31 cellular contexts compared by ENCODE assay signal in genomic region chr14:47276931-47277330, GRCh38.
"Had no signal": no experiment of that assay in that cellular context is flagged by ENCODE, and none has a peak within 500 bp of the region (broad histone marks: within the 10 kb centered on the region; RNA-seq: fewer than 3 reads in every experiment).

No MANE protein-coding gene starts in this region.

- H3K27me3 Mint-ChIP-seq: activated CD4-positive, alpha-beta memory T cell treated with anti-CD3 and anti-CD28 coated beads for 36 hours; activated CD4-positive, alpha-beta T cell treated with anti-CD3 and anti-CD28 coated beads, Interleukin-2, amount 10 ng/mL, durations not matched to agents 7 days and 5 days; activated naive CD8-positive, alpha-beta T cell treated with anti-CD3 and anti-CD28 coated beads, Interleukin-2, amount 50 U/mL, for 24 hours had no signal

- H3K36me3 Mint-ChIP-seq: activated CD4-positive, alpha-beta memory T cell treated with anti-CD3 and anti-CD28 coated beads for 36 hours; activated naive CD4-positive, alpha-beta T cell treated with anti-CD3 and anti-CD28 coated beads, Interleukin-2, amount 50 U/mL, for 72 hours had no signal

- H3K9me3 Mint-ChIP-seq: activated CD4-positive, alpha-beta T cell treated with anti-CD3 and anti-CD28 coated beads, Interleukin-2, amount 10 ng/mL, durations not matched to agents 7 days and 5 days; activated naive CD4-positive, alpha-beta T cell treated with anti-CD3 and anti-CD28 coated beads, Interleukin-2, amount 50 U/mL, for 72 hours had no signal

- H3K27me3 ChIP-seq: ascending aorta, body of pancreas, SJCRH30 had no signal

- H3K27ac ChIP-seq: ascending aorta, body of pancreas, RWPE1, SJCRH30 had no signal

- ATAC-seq: activated naive CD4-positive, alpha-beta T cell treated with anti-CD3 and anti-CD28 coated beads, Interleukin-2, amount 50 U/mL, for 72 hours; activated naive CD8-positive, alpha-beta T cell treated with anti-CD3 and anti-CD28 coated beads, Interleukin-2, amount 50 U/mL, for 24 hours; activated T-cell treated with anti-CD3 and anti-CD28 coated beads, Interleukin-2, amount 50 U/mL, for 4 hours; body of pancreas; K562; Panc1 had no signal

- H3K4me1 ChIP-seq: ascending aorta, body of pancreas, SJCRH30 had no signal

- H3K4me3 Mint-ChIP-seq: activated CD4-positive, alpha-beta memory T cell treated with anti-CD3 and anti-CD28 coated beads for 36 hours; activated CD4-positive, alpha-beta T cell treated with anti-CD3 and anti-CD28 coated beads, Interleukin-2, amount 10 ng/mL, durations not matched to agents 7 days and 5 days; activated naive CD8-positive, alpha-beta T cell treated with anti-CD3 and anti-CD28 coated beads, Interleukin-2, amount 50 U/mL, for 24 hours; activated T-cell treated with anti-CD3 and anti-CD28 coated beads, Interleukin-2, amount 50 U/mL, for 4 hours had no signal

- H3K4me1 Mint-ChIP-seq: activated naive CD8-positive, alpha-beta T cell treated with anti-CD3 and anti-CD28 coated beads, Interleukin-2, amount 50 U/mL, for 24 hours had no signal

- FAIRE-seq: bronchial epithelial cell, K562 had no signal

- H3K4me2 ChIP-seq: SK-N-SH had no signal

- H3K36me3 ChIP-seq: ascending aorta, SJCRH30 had no signal

- H3K9ac ChIP-seq: SK-N-SH had no signal

- H3K27ac Mint-ChIP-seq: activated CD4-positive, alpha-beta memory T cell treated with anti-CD3 and anti-CD28 coated beads for 36 hours; activated CD4-positive, alpha-beta T cell treated with anti-CD3 and anti-CD28 coated beads, Interleukin-2, amount 10 ng/mL, durations not matched to agents 7 days and 5 days; activated naive CD4-positive, alpha-beta T cell treated with anti-CD3 and anti-CD28 coated beads, Interleukin-2, amount 50 U/mL, for 72 hours; activated naive CD8-positive, alpha-beta T cell treated with anti-CD3 and anti-CD28 coated beads, Interleukin-2, amount 50 U/mL, for 24 hours had no signal

- H3K9me3 ChIP-seq: ascending aorta, body of pancreas, SJCRH30, SK-N-SH had no signal

- H3K4me3 ChIP-seq: ascending aorta, body of pancreas, K562, SJCRH30 had no signal

- DNase-seq: activated CD4-positive, alpha-beta memory T cell treated with anti-CD3 and anti-CD28 coated beads for 36 hours; activated CD4-positive, alpha-beta T cell treated with anti-CD3 and anti-CD28 coated beads, Interleukin-2, amount 10 ng/mL, durations not matched to agents 7 days and 5 days; activated CD4-positive, CD25-positive, alpha-beta regulatory T cell; activated CD8-positive, alpha-beta memory T cell treated with anti-CD3 and anti-CD28 coated beads for 24 hours; activated effector memory CD4-positive, alpha-beta T cell treated with anti-CD3 and anti-CD28 coated beads, Interleukin-2, amount 50 U/mL, for 16 hours; activated naive CD4-positive, alpha-beta T cell treated with Interleukin-2 at 50 U/mL for 16 hours; activated naive CD8-positive, alpha-beta T cell treated with anti-CD3 and anti-CD28 coated beads, Interleukin-2, amount 50 U/mL, for 24 hours; activated T-cell treated with anti-CD3 and anti-CD28 coated beads, Interleukin-2, amount 50 U/mL, for 4 hours; amniotic stem cell; body of pancreas; Karpas-422; MM.1S; NCI-H1105; NCI-H1436; NCI-H1694 treated with DMSO at 0.1 percent for 48 hours; NCI-H2081; NCI-H2171; NCI-H2227 treated with DMSO at 0.1 percent for 48 hours; NCI-H446 treated with DMSO at 0.1 percent for 48 hours; NCI-H524 treated with DMSO at 0.1 percent for 48 hours; NCI-H748 treated with DMSO at 0.1 percent for 48 hours; Right ventricle myocardium superior; SJCRH30; SK-N-SH; T-helper 1 cell had no signal
